8 cellular contexts compared by ENCODE assay signal in the genomic region with DNA sequence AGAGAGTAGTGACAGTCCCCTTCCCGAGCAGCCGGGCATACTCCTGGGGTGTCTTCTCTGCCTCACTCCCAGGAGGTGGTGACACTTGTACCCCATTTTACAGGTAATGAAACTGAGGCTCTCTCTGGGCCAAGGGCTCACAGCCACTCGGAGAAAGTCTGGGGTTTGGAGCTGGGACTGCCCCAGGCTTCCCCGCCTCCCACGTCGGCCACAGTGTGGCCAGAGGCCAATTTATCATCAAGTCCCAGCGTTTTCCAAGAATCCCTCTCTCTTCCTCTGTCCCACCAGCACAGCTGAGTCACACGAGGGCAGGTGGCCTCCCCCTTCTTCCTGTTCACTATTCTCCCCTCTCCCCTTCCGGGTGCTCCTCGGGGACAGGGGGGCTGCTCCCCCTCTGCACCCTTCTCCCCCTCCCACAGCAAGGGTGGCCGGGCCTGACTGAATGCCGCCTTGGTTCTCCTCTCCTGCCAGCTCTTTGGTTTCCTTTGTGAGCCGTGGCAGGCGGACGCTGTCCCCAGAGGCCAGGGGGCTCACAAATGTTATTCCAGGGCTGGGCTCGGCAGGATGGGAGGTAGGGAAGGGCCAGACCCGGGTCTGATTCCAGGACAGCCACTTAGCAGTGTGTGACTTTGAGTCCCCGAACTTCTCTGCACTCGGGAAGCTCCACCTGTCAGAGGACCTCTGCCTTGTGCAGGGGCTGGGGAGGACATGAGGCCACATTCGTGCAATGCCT. TPM values are rescaled to one million over a fixed set of nuclear protein-coding genes. Genes with fewer than 3 reads are reported as not detected.
DNase-seq lines count a peak whose midpoint lies in the region; ATAC-seq lines count a peak whose summit lies in the region.

No MANE protein-coding gene starts in this region.

- peak; percentile 63 for DNase-seq in activated CD8-positive, alpha-beta memory T cell treated with anti-CD3 and anti-CD28 coated beads for 24 hours
- no peak for DNase-seq in activated CD8-positive, alpha-beta memory T cell treated with anti-CD3 and anti-CD28 coated beads, Interleukin-2, amount 50 U/mL, for 48 hours
- peak; percentile 31 to 36 for DNase-seq in activated CD4-positive, alpha-beta T cell treated with anti-CD3 and anti-CD28 coated beads, Interleukin-2, amount 50 U/mL, for 48 hours
- peak; percentile 84 for DNase-seq in globus pallidus (ENCODE audit: low spot score)
- peak; percentile 66 for DNase-seq in renal cortical epithelial cell (ENCODE audit: low read depth)
- no peak for DNase-seq in DMS153 treated with DMSO at 0.1 percent for 48 hours (lab: John Stamatoyannopoulos, UW; ENCODE audit: unreplicated experiment)

- no peak for ATAC-seq in HG03039 (IDR thresholded peaks at IDR 0.05; ENCODE audit: unreplicated experiment)
- no peak for ATAC-seq in HG02970 (IDR thresholded peaks at IDR 0.05; ENCODE audit: low FRiP score, unreplicated experiment)

RNA-seq across cellular contexts. Expression of a gene that starts 17.7 kb away (rescaled TPM):
- total RNA-seq in renal cortical epithelial cell: 23.6 and 44.9 TPM in 2 replicates

RNA-seq across cellular contexts. Expression of a gene that starts 52.7 kb away (rescaled TPM):
- 8.8 and 24.7 TPM in 2 replicates for total RNA-seq in renal cortical epithelial cell

Comparison
In these comparisons a context has a peak if more than half of its experiments do, and no peak if none do; other contexts are left out.
1. DNase-seq: peak in activated CD8-positive, alpha-beta memory T cell treated with anti-CD3 and anti-CD28 coated beads for 24 hours (single experiment), activated CD4-positive, alpha-beta T cell treated with anti-CD3 and anti-CD28 coated beads, Interleukin-2, amount 50 U/mL, for 48 hours (2 of 2), globus pallidus (single experiment) and renal cortical epithelial cell (single experiment); none in activated CD8-positive, alpha-beta memory T cell treated with anti-CD3 and anti-CD28 coated beads, Interleukin-2, amount 50 U/mL, for 48 hours (single experiment) and DMS153 treated with DMSO at 0.1 percent for 48 hours (single experiment).